Comparison of ENCODE assay signal across 10 cellular contexts in genomic region chr9:92438900-92439526, GRCh38. TPM values are rescaled to one million over a fixed set of nuclear protein-coding genes. Genes with fewer than 3 reads are reported as not detected.
DNase-seq lines count a peak whose midpoint lies in the region; ATAC-seq and TF ChIP-seq lines count a peak whose summit lies in the region.
"Had no signal": no experiment of that assay in that cellular context is flagged by ENCODE, and none has a peak within 500 bp of the region (broad histone marks: within the 10 kb centered on the region; RNA-seq: fewer than 3 reads in every experiment).

No MANE protein-coding gene starts in this region.

- CTCF ChIA-PET in MCF 10A (lab: Yijun Ruan, JAX): interaction anchor here (0.5 to 2.3 kb wide), 18 partner anchors 10 to 352 kb away, joined by 3 to 9 read pairs (median 4); partner anchors contain the start of genes CENPP and NOL8
- CTCF ChIA-PET in mammary epithelial cell (lab: Charles Lee; ENCODE audit: low non-redundant PET): interaction anchor here (0.8 kb wide), 1 partner anchor 111 kb away, joined by 4 read pairs; no protein-coding TSS in a partner anchor
- CTCF ChIA-PET in RWPE1 (lab: Yijun Ruan, JAX): interaction anchor here (0.6 to 1.3 kb wide), 6 partner anchors 9 to 670 kb away, joined by 3 to 4 read pairs (median 4); no protein-coding TSS in a partner anchor

- H2AFZ ChIP-seq in mammary epithelial cell (ENCODE audit: low read depth, low read length): no peak overlapping the region

- DNase-seq in MCF 10A (ENCODE audit: unreplicated experiment) (peak; percentile 9), mammary epithelial cell (no peak), RWPE1 (ENCODE audit: low spot score) (peak; percentile 38), fibroblast of pulmonary artery (ENCODE audit: low read depth) (peak; percentile 62), tibial nerve (ENCODE audit: low spot score in 2 of 2) (no peak), NCI-H1092 treated with DMSO at 0.1 percent for 48 hours (lab: John Stamatoyannopoulos, UW) (no peak)
- DNase-seq: nucleus accumbens had no signal

- BruUV-seq in MCF 10A (replicated peaks; lab: Mats Ljungman, UMichigan): no TSS peak
- no TSS peak for BruUV-seq in mammary epithelial cell (replicated peaks; lab: Mats Ljungman, UMichigan)

- WGBS in mammary epithelial cell (ENCODE audit: low coverage, missing lambda C conversion rate): 82% methylated on average over 5 of the region's 5 CpGs
- WGBS in tibial nerve, 2 donors: 64 to 73% methylated on average over 5 of the region's 5 CpGs

- H3K4me2 ChIP-seq in mammary epithelial cell (ENCODE audit: insufficient read depth, low read depth, low read length): no peak overlapping the region

- in situ Hi-C loops in mammary epithelial cell (cut with MboI; ENCODE audit: low sequenced_read_pairs in 2 of 2): loop anchor here (10.0 to 25.0 kb wide), 2 partner anchors 102 to 104 kb away; partner anchors contain the start of genes CENPP (in 1 of the 2) and NOL8 (in 1 of the 2)

- H3K9ac ChIP-seq in mammary epithelial cell (ENCODE audit: insufficient read depth, low read length): no peak overlapping the region

- TF ChIP-seq CTCF in MCF 10A (IDR thresholded peaks at IDR 0.05; ENCODE audit: unreplicated experiment) (peak; percentile 50), mammary epithelial cell (conservative IDR thresholded peaks at IDR 0.05 in 1 of 2, IDR thresholded peaks at IDR 0.05 in 1 of 2; ENCODE audit: extremely low read depth in 1 of 2, insufficient read depth in 1 of 2, low read depth in 1 of 2, low read length in 2 of 2) (peak in 1 of 2 donors; percentile 20), RWPE1 (conservative IDR thresholded peaks at IDR 0.05; ENCODE audit: low read depth) (peak; percentile 21; the same call in 1 of the 2 replicates), fibroblast of pulmonary artery (IDR thresholded peaks at IDR 0.05; ENCODE audit: low read length, missing control alignments) (peak; percentile 22), tibial nerve (IDR thresholded peaks at IDR 0.05) (peak in 4 of 5 experiments; percentile 8 to 43 (median 25))

- H3K36me3 ChIP-seq in mammary epithelial cell (ENCODE audit: insufficient read depth, low read length) (no peaks in the 10 kb centered on the region), tibial nerve (no peaks in the 10 kb centered on the region)

- intact Hi-C loops in MCF 10A (cut with micrococcal nuclease) (loop anchor here (1.0 to 10.0 kb wide), 4 partner anchors 96 to 304 kb away; no protein-coding TSS in a partner anchor), mammary epithelial cell (cut with micrococcal nuclease) (loop anchor here (1.0 to 5.0 kb wide), 4 partner anchors 97 to 304 kb away; no protein-coding TSS in a partner anchor)

- TF ChIP-seq POLR2A in tibial nerve (IDR thresholded peaks at IDR 0.05): no peak

- H3K4me1 ChIP-seq in mammary epithelial cell (ENCODE audit: insufficient read depth, low read length): peaks cover 7% of the 10 kb centered on the region
- peaks cover 0 to 5% (median 2%) of the 10 kb centered on the region in 4 donors for H3K4me1 ChIP-seq in tibial nerve

- H3K27me3 ChIP-seq in mammary epithelial cell (ENCODE audit: insufficient read depth, low read length) (no peaks in the 10 kb centered on the region), tibial nerve (no peaks in the 10 kb centered on the region)

- H3K27me3 Mint-ChIP-seq in MCF 10A (ENCODE audit: insufficient read depth, unreplicated experiment): no peaks in the 10 kb centered on the region

- H3K36me3 Mint-ChIP-seq in MCF 10A (ENCODE audit: insufficient read depth, unreplicated experiment): no peaks in the 10 kb centered on the region

- POLR2A ChIA-PET in MCF 10A (lab: Yijun Ruan, JAX) (interaction anchor here (0.9 to 2.9 kb wide), 10 partner anchors 30 to 114 kb away, joined by 3 to 25 read pairs (median 5); partner anchors contain the start of genes CENPP and NOL8), RWPE1 (lab: Yijun Ruan, JAX; ENCODE audit: low non-redundant PET) (no interaction called here)

- H3K27ac Mint-ChIP-seq in MCF 10A (ENCODE audit: low read depth, unreplicated experiment): peak overlapping the region; percentile 68

- H3K4me3 Mint-ChIP-seq in MCF 10A (ENCODE audit: unreplicated experiment): no peak overlapping the region

- no peaks in the 10 kb centered on the region for H3K79me2 ChIP-seq in mammary epithelial cell (ENCODE audit: insufficient read depth, low read length)

- H3K9me3 ChIP-seq in mammary epithelial cell (replicated peaks; ENCODE audit: insufficient read depth, low read length) (no peaks in the 10 kb centered on the region), tibial nerve (no peaks in the 10 kb centered on the region)

- no peak overlapping the region for H3K4me3 ChIP-seq in mammary epithelial cell (replicated peaks in 1 of 3; ENCODE audit: insufficient read depth in 1 of 3, low read depth in 2 of 3, low read length in 3 of 3)
- no peak overlapping the region for H3K4me3 ChIP-seq in fibroblast of pulmonary artery (replicated peaks; ENCODE audit: low read depth, low read length)
- no peak overlapping the region for H3K4me3 ChIP-seq in tibial nerve

- no peak for ATAC-seq in HG02840 (IDR thresholded peaks at IDR 0.05; ENCODE audit: low FRiP score, unreplicated experiment)
- no peak for ATAC-seq in HG03520 (IDR thresholded peaks at IDR 0.05; ENCODE audit: unreplicated experiment)

- dilution Hi-C loops in mammary epithelial cell (cut with HindIII; ENCODE audit: low sequenced_read_pairs): no loop called here

- H4K20me1 ChIP-seq in mammary epithelial cell (ENCODE audit: insufficient read depth, low read length): no peaks in the 10 kb centered on the region

- H3K27ac ChIP-seq in mammary epithelial cell (ENCODE audit: insufficient read depth, low read depth, low read length): no peak overlapping the region
- no peak overlapping the region for H3K27ac ChIP-seq in RWPE1
- no peak overlapping the region for H3K27ac ChIP-seq in tibial nerve

- no peak for TF ChIP-seq EP300 in tibial nerve (IDR thresholded peaks at IDR 0.05)

- H3K9me3 Mint-ChIP-seq in MCF 10A (ENCODE audit: unreplicated experiment): no peaks in the 10 kb centered on the region

- peaks cover 7% of the 10 kb centered on the region for H3K4me1 Mint-ChIP-seq in MCF 10A (ENCODE audit: insufficient read depth, unreplicated experiment)

RNA-seq across cellular contexts. Expression of gene OMD, which starts 14.7 kb away (rescaled TPM):
- 0.61 and 1.4 TPM in 2 replicates for total RNA-seq in MCF 10A (2022)
- total RNA-seq in mammary epithelial cell: not detected
- not detected for polyA plus RNA-seq in mammary epithelial cell
- not detected for polyA minus RNA-seq in mammary epithelial cell
- 10 to 100 TPM; 19.2 to 64.9 (median 59.5) TPM for total RNA-seq in tibial nerve
- total RNA-seq: epithelial cell of proximal tubule had no signal

RNA-seq across cellular contexts. Expression of gene OGN, which starts 34.6 kb away (rescaled TPM):
- total RNA-seq in MCF 10A (2022): not detected in 2 replicates
- not detected for total RNA-seq in mammary epithelial cell
- polyA plus RNA-seq in mammary epithelial cell: not detected
- polyA minus RNA-seq in mammary epithelial cell: not detected
- total RNA-seq in tibial nerve: 10 to 100 TPM in 3 of 4 donors, 1 to 10 TPM in 1; 4.2 to 33.9 (median 18.4) TPM
- total RNA-seq: epithelial cell of proximal tubule had no signal

RNA-seq across cellular contexts. Expression of gene ASPN, which starts 43.3 kb away (rescaled TPM):
- total RNA-seq in MCF 10A (2022): 0.12 TPM in 1 of 2 replicates, not detected in the other
- under 1 TPM in 1 of 2 donors, not detected in 1; 0.17 TPM for total RNA-seq in mammary epithelial cell
- not detected for polyA plus RNA-seq in mammary epithelial cell
- polyA minus RNA-seq in mammary epithelial cell: not detected
- 10 to 100 TPM in 1 of 4 donors, 1 to 10 TPM in 3; 3.3 to 18.4 (median 5.5) TPM for total RNA-seq in tibial nerve
- total RNA-seq: epithelial cell of proximal tubule had no signal

Comparison
In these comparisons a context has a peak if more than half of its experiments do, and no peak if none do; other contexts are left out.
1. DNase-seq: peak in MCF 10A (single experiment), RWPE1 (single experiment) and fibroblast of pulmonary artery (single experiment); none in mammary epithelial cell (single experiment), tibial nerve (0 of 2) and NCI-H1092 treated with DMSO at 0.1 percent for 48 hours (single experiment).